In the genomic region with DNA sequence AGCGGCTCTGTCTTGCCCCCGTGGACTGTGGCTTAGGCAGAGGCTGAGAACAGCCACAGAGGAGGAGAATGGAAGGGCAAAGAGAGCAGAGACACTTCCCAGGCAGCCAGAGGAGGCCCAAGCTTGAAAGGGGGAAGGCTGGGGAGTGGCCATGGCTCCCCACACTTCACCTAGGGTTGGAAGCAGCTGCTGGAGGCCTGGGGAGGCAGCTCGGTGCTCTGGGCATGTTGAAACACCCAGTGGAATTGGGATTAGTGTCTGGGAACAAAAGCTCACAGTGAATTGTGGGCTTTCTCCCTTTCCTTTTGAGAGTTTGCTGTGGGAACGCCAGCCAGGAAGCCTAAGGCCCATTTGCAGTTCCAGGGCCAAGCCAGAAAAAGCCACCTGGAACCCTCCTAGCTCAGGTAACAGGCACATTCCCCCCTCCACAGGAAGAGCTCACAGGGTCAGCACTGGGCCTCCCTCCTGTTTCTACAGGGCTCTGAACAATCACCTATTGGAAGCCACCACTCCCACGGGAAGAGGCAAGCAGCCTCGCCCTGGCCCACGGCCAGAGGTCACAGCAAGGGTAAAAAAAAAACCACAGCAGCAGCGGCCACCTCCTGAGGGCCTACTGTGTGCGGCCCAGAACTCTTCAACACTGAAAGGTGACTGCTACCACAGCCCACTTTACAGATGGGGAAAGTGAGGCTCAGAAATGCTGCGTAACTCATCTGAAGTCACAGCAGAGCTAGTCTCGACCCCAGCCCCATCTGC, we compare ENCODE assay signal across 1 cellular context.
TF ChIP-seq lines count a peak whose summit lies in the region.

No MANE protein-coding gene starts in this region.

TF ChIP-seq in A549, 52 proteins besides CTCF, POLR2A, EP300 and RAD21 (continued from another document):
- TF ChIP-seq, protein P1, sequence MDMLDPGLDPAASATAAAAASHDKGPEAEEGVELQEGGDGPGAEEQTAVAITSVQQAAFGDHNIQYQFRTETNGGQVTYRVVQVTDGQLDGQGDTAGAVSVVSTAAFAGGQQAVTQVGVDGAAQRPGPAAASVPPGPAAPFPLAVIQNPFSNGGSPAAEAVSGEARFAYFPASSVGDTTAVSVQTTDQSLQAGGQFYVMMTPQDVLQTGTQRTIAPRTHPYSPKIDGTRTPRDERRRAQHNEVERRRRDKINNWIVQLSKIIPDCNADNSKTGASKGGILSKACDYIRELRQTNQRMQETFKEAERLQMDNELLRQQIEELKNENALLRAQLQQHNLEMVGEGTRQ (IDR thresholded peaks at IDR 0.05) = no peak
- TF ChIP-seq HOXA7 (CRISPR knock-in tag; IDR thresholded peaks at IDR 0.05) = no peak
- no peak for TF ChIP-seq MAFK (IDR thresholded peaks at IDR 0.05; ENCODE audit: partially characterized antibody)
- no peak for TF ChIP-seq HOXB13 (CRISPR knock-in tag; IDR thresholded peaks at IDR 0.05; ENCODE audit: low read depth)
- no peak for TF ChIP-seq CBX8 (IDR thresholded peaks at IDR 0.05)
- no peak for TF ChIP-seq CHD4 (IDR thresholded peaks at IDR 0.05; ENCODE audit: borderline replicate concordance)
- TF ChIP-seq CHD2 (IDR thresholded peaks at IDR 0.05; ENCODE audit: low read length, partially characterized antibody) = no peak
- no peak for TF ChIP-seq RCOR1 (IDR thresholded peaks at IDR 0.05; ENCODE audit: low read depth, low read length)
